In genomic region chr11:69644071-69644961, GRCh38 we compare ENCODE assay signal across 1 cellular context.
TF ChIP-seq lines count a peak whose summit lies in the region.

No MANE protein-coding gene starts in this region.

TF ChIP-seq in HepG2, 621 proteins besides CTCF, POLR2A, EP300 and RAD21 (continued from another document and continues in another):
- TF ChIP-seq HIC2 (CRISPR knock-in tag; IDR thresholded peaks at IDR 0.05; ENCODE audit: low read depth) (peak; percentile 98), CERS6 (CRISPR knock-in tag; IDR thresholded peaks at IDR 0.05) (no peak), SMC3 (IDR thresholded peaks at IDR 0.05; ENCODE audit: low read length) (peak; percentile 2; the same call in 1 of the 2 replicates), ZNF235 (CRISPR knock-in tag; IDR thresholded peaks at IDR 0.05; ENCODE audit: borderline replicate concordance) (no peak), ZNF615 (CRISPR knock-in tag; IDR thresholded peaks at IDR 0.05; ENCODE audit: borderline replicate concordance) (no peak), ZNF484 (CRISPR knock-in tag; IDR thresholded peaks at IDR 0.05; ENCODE audit: borderline replicate concordance, low read depth) (0 out of 2 replicates have a peak, but pooled peaks have one; percentile 49), MTERF4 (CRISPR knock-in tag; IDR thresholded peaks at IDR 0.05) (no peak), ZNF350 (CRISPR knock-in tag; IDR thresholded peaks at IDR 0.05; ENCODE audit: borderline replicate concordance, low read depth) (peak; percentile 49; the same call in 1 of the 2 replicates), BCL3 (CRISPR knock-in tag; IDR thresholded peaks at IDR 0.05) (peak; percentile 62; the same call in 1 of the 2 replicates), ZNF766 (CRISPR knock-in tag; IDR thresholded peaks at IDR 0.05; ENCODE audit: borderline replicate concordance) (0 out of 2 replicates have a peak, but pooled peaks have one; percentile 49), ARID5B (CRISPR knock-in tag; IDR thresholded peaks at IDR 0.05) (peak; percentile 60; the same call in 1 of the 2 replicates), HNRNPK (IDR thresholded peaks at IDR 0.05; ENCODE audit: low read depth, low read length, poor library complexity, severe bottlenecking) (peak; percentile 31), PPARG (CRISPR knock-in tag; conservative IDR thresholded peaks at IDR 0.05) (no peak; the same call in 1 of the 2 replicates), ZNF720 (CRISPR knock-in tag; IDR thresholded peaks at IDR 0.05) (no peak), ZSCAN29 (CRISPR knock-in tag; conservative IDR thresholded peaks at IDR 0.05) (no peak), BORCS8-MEF2B (CRISPR knock-in tag; IDR thresholded peaks at IDR 0.05) (peak; percentile 84), GATAD1 (CRISPR knock-in tag; IDR thresholded peaks at IDR 0.05) (no peak), SCMH1 (CRISPR knock-in tag; IDR thresholded peaks at IDR 0.05; ENCODE audit: borderline replicate concordance) (no peak), BRCA1 (CRISPR knock-in tag; IDR thresholded peaks at IDR 0.05) (no peak), POGK (CRISPR knock-in tag; conservative IDR thresholded peaks at IDR 0.05) (peak; percentile 55; the same call in 1 of the 2 replicates), DNMT1 (CRISPR knock-in tag; IDR thresholded peaks at IDR 0.05) (0 out of 2 replicates have a peak, but pooled peaks have one; percentile 28), PCBP2 (optimal IDR thresholded peaks at IDR 0.05; ENCODE audit: low read depth, low read length, poor library complexity, severe bottlenecking) (no peak), ZNF446 (CRISPR knock-in tag; IDR thresholded peaks at IDR 0.05) (no peak; the same call in 1 of the 2 replicates), ZNF724P (CRISPR knock-in tag; IDR thresholded peaks at IDR 0.05; ENCODE audit: borderline replicate concordance) (peak; percentile 59; the same call in 1 of the 2 replicates), ZNF616 (CRISPR knock-in tag; IDR thresholded peaks at IDR 0.05; ENCODE audit: low read depth) (peak; percentile 81; the same call in 1 of the 2 replicates), CREBL2 (CRISPR knock-in tag; IDR thresholded peaks at IDR 0.05; ENCODE audit: borderline replicate concordance) (no peak), ATF7-NPFF (CRISPR knock-in tag; IDR thresholded peaks at IDR 0.05; ENCODE audit: low read depth) (peak; percentile 79), IRF2 (CRISPR knock-in tag; IDR thresholded peaks at IDR 0.05) (peak; percentile 47; the same call in 1 of the 2 replicates), ESRRA (CRISPR knock-in tag; IDR thresholded peaks at IDR 0.05; ENCODE audit: low read depth) (no peak), KDM5B (CRISPR knock-in tag; IDR thresholded peaks at IDR 0.05; ENCODE audit: borderline replicate concordance) (peak; percentile 91), NFKBIZ (CRISPR knock-in tag; IDR thresholded peaks at IDR 0.05) (0 out of 2 replicates have a peak, but pooled peaks have one; percentile 53), HOXA3 (CRISPR knock-in tag; IDR thresholded peaks at IDR 0.05) (no peak), PTBP1 (IDR thresholded peaks at IDR 0.05; ENCODE audit: low read depth, low read length, poor library complexity, severe bottlenecking) (no peak), ZBTB8A (CRISPR knock-in tag; IDR thresholded peaks at IDR 0.05; ENCODE audit: borderline replicate concordance, low read depth) (no peak), ZNF503 (CRISPR knock-in tag; IDR thresholded peaks at IDR 0.05) (0 out of 2 replicates have a peak, but pooled peaks have one; percentile 26), ZKSCAN8 (CRISPR knock-in tag; IDR thresholded peaks at IDR 0.05; ENCODE audit: borderline replicate concordance) (peak; percentile 48; the same call in 1 of the 2 replicates), PRPF4 (IDR thresholded peaks at IDR 0.05; ENCODE audit: low read depth, low read length, poor library complexity, severe bottlenecking) (no peak), NAIF1 (CRISPR knock-in tag; IDR thresholded peaks at IDR 0.05; ENCODE audit: borderline replicate concordance) (no peak), MLXIP (CRISPR knock-in tag; IDR thresholded peaks at IDR 0.05; ENCODE audit: borderline replicate concordance) (no peak), CHD4 (IDR thresholded peaks at IDR 0.05; ENCODE audit: borderline replicate concordance, low read length) (no peak), NFE2 (CRISPR knock-in tag; IDR thresholded peaks at IDR 0.05) (no peak), ZKSCAN1 (IDR thresholded peaks at IDR 0.05; ENCODE audit: low read length) (no peak), TBX2 (CRISPR knock-in tag; IDR thresholded peaks at IDR 0.05; ENCODE audit: borderline replicate concordance) (peak; percentile 81)
